In the genomic region with DNA sequence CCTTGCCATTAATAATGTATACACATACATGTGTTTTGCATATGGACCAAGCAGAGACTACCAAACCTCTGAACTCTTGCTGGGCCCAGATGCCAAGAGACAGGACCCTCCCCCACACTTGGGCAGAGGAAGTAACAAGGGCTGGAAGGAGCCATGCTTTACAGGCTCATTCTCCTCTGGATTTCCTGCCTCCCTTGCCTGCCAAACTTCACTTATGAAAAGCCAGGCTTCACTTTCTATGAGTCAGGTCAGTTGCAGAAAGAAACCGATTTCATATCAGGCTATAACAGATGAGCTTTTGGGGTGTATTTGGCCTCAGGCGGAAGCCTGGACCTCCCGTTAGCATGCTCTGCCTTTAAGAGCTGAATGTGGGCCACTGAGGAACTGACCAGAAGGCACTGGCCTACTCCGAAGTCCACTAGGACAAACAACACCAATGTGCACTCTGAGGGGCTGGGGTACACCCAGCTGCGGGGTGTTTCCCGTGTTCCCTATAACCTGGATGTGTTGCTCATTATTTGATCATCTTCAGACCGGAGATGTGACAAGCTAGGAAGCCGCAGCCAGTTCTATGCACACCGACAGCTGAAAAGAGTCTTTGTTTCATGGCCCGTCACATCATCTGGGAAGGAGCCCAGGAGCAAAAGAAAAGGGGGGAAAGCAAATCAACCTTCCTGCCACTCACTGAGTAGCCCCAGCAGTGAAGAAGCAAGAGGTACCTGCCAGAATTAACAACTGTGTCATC, we compare ENCODE assay signal across 2 cellular contexts.
TF ChIP-seq lines count a peak whose summit lies in the region.

No MANE protein-coding gene starts in this region.

TF ChIP-seq in SK-N-SH, 30 proteins besides CTCF, POLR2A, EP300 and RAD21:
- TF ChIP-seq SIN3A (IDR thresholded peaks at IDR 0.05; ENCODE audit: borderline replicate concordance, low read depth, low read length) (no peak), MEF2A (IDR thresholded peaks at IDR 0.05; ENCODE audit: borderline replicate concordance, low read depth) (no peak), GABPA (IDR thresholded peaks at IDR 0.05; ENCODE audit: low read depth) (no peak), YY1 (IDR thresholded peaks at IDR 0.05; ENCODE audit: low read depth) (no peak), SMC3 (IDR thresholded peaks at IDR 0.05; ENCODE audit: low read depth, low read length) (no peak), TCF12 (IDR thresholded peaks at IDR 0.05) (no peak), NFIC (IDR thresholded peaks at IDR 0.05; ENCODE audit: borderline replicate concordance) (no peak), RCOR1 (IDR thresholded peaks at IDR 0.05; ENCODE audit: low read length) (no peak), FOXJ3 (CRISPR knock-in tag; IDR thresholded peaks at IDR 0.05) (no peak), ELF1 (IDR thresholded peaks at IDR 0.05) (no peak), RXRA (IDR thresholded peaks at IDR 0.05; ENCODE audit: borderline replicate concordance, low read depth) (no peak)
- TF ChIP-seq, protein P1, sequence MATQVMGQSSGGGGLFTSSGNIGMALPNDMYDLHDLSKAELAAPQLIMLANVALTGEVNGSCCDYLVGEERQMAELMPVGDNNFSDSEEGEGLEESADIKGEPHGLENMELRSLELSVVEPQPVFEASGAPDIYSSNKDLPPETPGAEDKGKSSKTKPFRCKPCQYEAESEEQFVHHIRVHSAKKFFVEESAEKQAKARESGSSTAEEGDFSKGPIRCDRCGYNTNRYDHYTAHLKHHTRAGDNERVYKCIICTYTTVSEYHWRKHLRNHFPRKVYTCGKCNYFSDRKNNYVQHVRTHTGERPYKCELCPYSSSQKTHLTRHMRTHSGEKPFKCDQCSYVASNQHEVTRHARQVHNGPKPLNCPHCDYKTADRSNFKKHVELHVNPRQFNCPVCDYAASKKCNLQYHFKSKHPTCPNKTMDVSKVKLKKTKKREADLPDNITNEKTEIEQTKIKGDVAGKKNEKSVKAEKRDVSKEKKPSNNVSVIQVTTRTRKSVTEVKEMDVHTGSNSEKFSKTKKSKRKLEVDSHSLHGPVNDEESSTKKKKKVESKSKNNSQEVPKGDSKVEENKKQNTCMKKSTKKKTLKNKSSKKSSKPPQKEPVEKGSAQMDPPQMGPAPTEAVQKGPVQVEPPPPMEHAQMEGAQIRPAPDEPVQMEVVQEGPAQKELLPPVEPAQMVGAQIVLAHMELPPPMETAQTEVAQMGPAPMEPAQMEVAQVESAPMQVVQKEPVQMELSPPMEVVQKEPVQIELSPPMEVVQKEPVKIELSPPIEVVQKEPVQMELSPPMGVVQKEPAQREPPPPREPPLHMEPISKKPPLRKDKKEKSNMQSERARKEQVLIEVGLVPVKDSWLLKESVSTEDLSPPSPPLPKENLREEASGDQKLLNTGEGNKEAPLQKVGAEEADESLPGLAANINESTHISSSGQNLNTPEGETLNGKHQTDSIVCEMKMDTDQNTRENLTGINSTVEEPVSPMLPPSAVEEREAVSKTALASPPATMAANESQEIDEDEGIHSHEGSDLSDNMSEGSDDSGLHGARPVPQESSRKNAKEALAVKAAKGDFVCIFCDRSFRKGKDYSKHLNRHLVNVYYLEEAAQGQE (IDR thresholded peaks at IDR 0.05; ENCODE audit: low read depth, low read length) = no peak
- TF ChIP-seq, protein P2, sequence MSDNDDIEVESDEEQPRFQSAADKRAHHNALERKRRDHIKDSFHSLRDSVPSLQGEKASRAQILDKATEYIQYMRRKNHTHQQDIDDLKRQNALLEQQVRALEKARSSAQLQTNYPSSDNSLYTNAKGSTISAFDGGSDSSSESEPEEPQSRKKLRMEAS (IDR thresholded peaks at IDR 0.05; ENCODE audit: low read depth) = no peak
- TF ChIP-seq, protein P3, sequence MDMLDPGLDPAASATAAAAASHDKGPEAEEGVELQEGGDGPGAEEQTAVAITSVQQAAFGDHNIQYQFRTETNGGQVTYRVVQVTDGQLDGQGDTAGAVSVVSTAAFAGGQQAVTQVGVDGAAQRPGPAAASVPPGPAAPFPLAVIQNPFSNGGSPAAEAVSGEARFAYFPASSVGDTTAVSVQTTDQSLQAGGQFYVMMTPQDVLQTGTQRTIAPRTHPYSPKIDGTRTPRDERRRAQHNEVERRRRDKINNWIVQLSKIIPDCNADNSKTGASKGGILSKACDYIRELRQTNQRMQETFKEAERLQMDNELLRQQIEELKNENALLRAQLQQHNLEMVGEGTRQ (IDR thresholded peaks at IDR 0.05; ENCODE audit: borderline replicate concordance, low read depth, low read length) = no peak
- TF ChIP-seq, protein P4, sequence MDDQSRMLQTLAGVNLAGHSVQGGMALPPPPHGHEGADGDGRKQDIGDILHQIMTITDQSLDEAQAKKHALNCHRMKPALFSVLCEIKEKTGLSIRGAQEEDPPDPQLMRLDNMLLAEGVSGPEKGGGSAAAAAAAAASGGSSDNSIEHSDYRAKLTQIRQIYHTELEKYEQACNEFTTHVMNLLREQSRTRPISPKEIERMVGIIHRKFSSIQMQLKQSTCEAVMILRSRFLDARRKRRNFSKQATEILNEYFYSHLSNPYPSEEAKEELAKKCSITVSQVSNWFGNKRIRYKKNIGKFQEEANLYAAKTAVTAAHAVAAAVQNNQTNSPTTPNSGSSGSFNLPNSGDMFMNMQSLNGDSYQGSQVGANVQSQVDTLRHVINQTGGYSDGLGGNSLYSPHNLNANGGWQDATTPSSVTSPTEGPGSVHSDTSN (IDR thresholded peaks at IDR 0.05) = no peak
- TF ChIP-seq, protein P5, sequence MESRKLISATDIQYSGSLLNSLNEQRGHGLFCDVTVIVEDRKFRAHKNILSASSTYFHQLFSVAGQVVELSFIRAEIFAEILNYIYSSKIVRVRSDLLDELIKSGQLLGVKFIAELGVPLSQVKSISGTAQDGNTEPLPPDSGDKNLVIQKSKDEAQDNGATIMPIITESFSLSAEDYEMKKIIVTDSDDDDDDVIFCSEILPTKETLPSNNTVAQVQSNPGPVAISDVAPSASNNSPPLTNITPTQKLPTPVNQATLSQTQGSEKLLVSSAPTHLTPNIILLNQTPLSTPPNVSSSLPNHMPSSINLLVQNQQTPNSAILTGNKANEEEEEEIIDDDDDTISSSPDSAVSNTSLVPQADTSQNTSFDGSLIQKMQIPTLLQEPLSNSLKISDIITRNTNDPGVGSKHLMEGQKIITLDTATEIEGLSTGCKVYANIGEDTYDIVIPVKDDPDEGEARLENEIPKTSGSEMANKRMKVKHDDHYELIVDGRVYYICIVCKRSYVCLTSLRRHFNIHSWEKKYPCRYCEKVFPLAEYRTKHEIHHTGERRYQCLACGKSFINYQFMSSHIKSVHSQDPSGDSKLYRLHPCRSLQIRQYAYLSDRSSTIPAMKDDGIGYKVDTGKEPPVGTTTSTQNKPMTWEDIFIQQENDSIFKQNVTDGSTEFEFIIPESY (IDR thresholded peaks at IDR 0.05; ENCODE audit: borderline replicate concordance, low read depth) = no peak
TF ChIP-seq in SK-N-SH: peak in this region for 0.

TF ChIP-seq in SK-N-SH treated with all-trans-retinoic acid at 6 μM for 48 hours, 23 proteins besides CTCF, POLR2A, EP300 and RAD21:
- TF ChIP-seq, protein P6, sequence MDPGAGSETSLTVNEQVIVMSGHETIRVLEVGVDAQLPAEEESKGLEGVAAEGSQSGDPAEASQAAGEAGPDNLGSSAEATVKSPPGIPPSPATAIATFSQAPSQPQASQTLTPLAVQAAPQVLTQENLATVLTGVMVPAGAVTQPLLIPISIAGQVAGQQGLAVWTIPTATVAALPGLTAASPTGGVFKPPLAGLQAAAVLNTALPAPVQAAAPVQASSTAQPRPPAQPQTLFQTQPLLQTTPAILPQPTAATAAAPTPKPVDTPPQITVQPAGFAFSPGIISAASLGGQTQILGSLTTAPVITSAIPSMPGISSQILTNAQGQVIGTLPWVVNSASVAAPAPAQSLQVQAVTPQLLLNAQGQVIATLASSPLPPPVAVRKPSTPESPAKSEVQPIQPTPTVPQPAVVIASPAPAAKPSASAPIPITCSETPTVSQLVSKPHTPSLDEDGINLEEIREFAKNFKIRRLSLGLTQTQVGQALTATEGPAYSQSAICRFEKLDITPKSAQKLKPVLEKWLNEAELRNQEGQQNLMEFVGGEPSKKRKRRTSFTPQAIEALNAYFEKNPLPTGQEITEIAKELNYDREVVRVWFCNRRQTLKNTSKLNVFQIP (CRISPR knock-in tag; IDR thresholded peaks at IDR 0.05; ENCODE audit: borderline replicate concordance, low read depth) = no peak
- TF ChIP-seq ISL1 (CRISPR knock-in tag; IDR thresholded peaks at IDR 0.05) (no peak), ZNF8 (CRISPR knock-in tag; IDR thresholded peaks at IDR 0.05) (no peak), TCF4 (CRISPR knock-in tag; IDR thresholded peaks at IDR 0.05; ENCODE audit: borderline replicate concordance) (no peak), ZNF565 (CRISPR knock-in tag; conservative IDR thresholded peaks at IDR 0.05; ENCODE audit: low read depth) (no peak), SNAI2 (CRISPR knock-in tag; IDR thresholded peaks at IDR 0.05) (no peak), OSR1 (CRISPR knock-in tag; IDR thresholded peaks at IDR 0.05) (no peak), ESRRG (CRISPR knock-in tag; IDR thresholded peaks at IDR 0.05) (no peak), ZC3H10 (CRISPR knock-in tag; IDR thresholded peaks at IDR 0.05) (no peak), RARB (CRISPR knock-in tag; IDR thresholded peaks at IDR 0.05) (no peak)
- TF ChIP-seq, protein P7, sequence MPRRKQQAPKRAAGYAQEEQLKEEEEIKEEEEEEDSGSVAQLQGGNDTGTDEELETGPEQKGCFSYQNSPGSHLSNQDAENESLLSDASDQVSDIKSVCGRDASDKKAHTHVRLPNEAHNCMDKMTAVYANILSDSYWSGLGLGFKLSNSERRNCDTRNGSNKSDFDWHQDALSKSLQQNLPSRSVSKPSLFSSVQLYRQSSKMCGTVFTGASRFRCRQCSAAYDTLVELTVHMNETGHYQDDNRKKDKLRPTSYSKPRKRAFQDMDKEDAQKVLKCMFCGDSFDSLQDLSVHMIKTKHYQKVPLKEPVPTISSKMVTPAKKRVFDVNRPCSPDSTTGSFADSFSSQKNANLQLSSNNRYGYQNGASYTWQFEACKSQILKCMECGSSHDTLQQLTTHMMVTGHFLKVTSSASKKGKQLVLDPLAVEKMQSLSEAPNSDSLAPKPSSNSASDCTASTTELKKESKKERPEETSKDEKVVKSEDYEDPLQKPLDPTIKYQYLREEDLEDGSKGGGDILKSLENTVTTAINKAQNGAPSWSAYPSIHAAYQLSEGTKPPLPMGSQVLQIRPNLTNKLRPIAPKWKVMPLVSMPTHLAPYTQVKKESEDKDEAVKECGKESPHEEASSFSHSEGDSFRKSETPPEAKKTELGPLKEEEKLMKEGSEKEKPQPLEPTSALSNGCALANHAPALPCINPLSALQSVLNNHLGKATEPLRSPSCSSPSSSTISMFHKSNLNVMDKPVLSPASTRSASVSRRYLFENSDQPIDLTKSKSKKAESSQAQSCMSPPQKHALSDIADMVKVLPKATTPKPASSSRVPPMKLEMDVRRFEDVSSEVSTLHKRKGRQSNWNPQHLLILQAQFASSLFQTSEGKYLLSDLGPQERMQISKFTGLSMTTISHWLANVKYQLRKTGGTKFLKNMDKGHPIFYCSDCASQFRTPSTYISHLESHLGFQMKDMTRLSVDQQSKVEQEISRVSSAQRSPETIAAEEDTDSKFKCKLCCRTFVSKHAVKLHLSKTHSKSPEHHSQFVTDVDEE (CRISPR knock-in tag; IDR thresholded peaks at IDR 0.05) = no peak
- TF ChIP-seq, protein P8, sequence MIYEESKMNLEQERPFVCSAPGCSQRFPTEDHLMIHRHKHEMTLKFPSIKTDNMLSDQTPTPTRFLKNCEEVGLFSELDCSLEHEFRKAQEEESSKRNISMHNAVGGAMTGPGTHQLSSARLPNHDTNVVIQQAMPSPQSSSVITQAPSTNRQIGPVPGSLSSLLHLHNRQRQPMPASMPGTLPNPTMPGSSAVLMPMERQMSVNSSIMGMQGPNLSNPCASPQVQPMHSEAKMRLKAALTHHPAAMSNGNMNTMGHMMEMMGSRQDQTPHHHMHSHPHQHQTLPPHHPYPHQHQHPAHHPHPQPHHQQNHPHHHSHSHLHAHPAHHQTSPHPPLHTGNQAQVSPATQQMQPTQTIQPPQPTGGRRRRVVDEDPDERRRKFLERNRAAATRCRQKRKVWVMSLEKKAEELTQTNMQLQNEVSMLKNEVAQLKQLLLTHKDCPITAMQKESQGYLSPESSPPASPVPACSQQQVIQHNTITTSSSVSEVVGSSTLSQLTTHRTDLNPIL (CRISPR knock-in tag; IDR thresholded peaks at IDR 0.05; ENCODE audit: low read depth) = no peak
- TF ChIP-seq, protein P9, sequence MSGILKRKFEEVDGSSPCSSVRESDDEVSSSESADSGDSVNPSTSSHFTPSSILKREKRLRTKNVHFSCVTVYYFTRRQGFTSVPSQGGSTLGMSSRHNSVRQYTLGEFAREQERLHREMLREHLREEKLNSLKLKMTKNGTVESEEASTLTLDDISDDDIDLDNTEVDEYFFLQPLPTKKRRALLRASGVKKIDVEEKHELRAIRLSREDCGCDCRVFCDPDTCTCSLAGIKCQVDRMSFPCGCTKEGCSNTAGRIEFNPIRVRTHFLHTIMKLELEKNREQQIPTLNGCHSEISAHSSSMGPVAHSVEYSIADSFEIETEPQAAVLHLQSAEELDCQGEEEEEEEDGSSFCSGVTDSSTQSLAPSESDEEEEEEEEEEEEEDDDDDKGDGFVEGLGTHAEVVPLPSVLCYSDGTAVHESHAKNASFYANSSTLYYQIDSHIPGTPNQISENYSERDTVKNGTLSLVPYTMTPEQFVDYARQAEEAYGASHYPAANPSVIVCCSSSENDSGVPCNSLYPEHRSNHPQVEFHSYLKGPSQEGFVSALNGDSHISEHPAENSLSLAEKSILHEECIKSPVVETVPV (CRISPR knock-in tag; IDR thresholded peaks at IDR 0.05) = no peak
